ENCODE assay signal across 29 cellular contexts in genomic region chr1:17735340-17735739, GRCh38. TPM values are rescaled to one million over a fixed set of nuclear protein-coding genes. Genes with fewer than 3 reads are reported as not detected.
"Had no signal": no experiment of that assay in that cellular context is flagged by ENCODE, and none has a peak within 500 bp of the region (broad histone marks: within the 10 kb centered on the region; RNA-seq: fewer than 3 reads in every experiment).

No MANE protein-coding gene starts in this region.

- H3K9me2 ChIP-seq: SK-N-SH had no signal

- DNase-seq: KBM-7, MV-4-11, NCI-H1048, NCI-H1105, NCI-H1417, NCI-H146, NCI-H1694 treated with DMSO at 0.1 percent for 48 hours, NCI-H1930, NCI-H2081, NCI-H2107, NCI-H2171, NCI-H226, NCI-H446, NCI-H510A, NCI-H524 treated with DMSO at 0.1 percent for 48 hours, NCI-H69, NCI-H774, PC-3, SHP77, SK-N-SH, SW 1271, T-cell had no signal

- H3K4me1 Mint-ChIP-seq: IgD-negative memory B cell, T-cell had no signal

- H3K36me3 Mint-ChIP-seq: IgD-negative memory B cell, T-cell had no signal

- FAIRE-seq: HTR-8/SVneo had no signal

- H3K9ac ChIP-seq: SK-N-SH had no signal

- H3K27ac ChIP-seq: HL-60, RWPE1 had no signal

- H3K9me3 Mint-ChIP-seq: IgD-negative memory B cell, T-cell had no signal

- H3K27ac Mint-ChIP-seq: IgD-negative memory B cell, T-cell had no signal

- H3K4me2 ChIP-seq: SK-N-SH had no signal

- H3K4me3 Mint-ChIP-seq: IgD-negative memory B cell, T-cell had no signal

- ATAC-seq: Panc1, PC-3, T-cell had no signal

- H3K9me3 ChIP-seq: SK-N-SH had no signal

RNA-seq across cellular contexts. Expression of gene ACTL8, which starts 19.8 kb away (rescaled TPM):
- total RNA-seq: LHCN-M2, OCI-LY7, PC-3, T-cell had no signal
- polyA plus RNA-seq: IgD-negative memory B cell had no signal
